Comparison of ENCODE assay signal across 9 cellular contexts in the genomic region with DNA sequence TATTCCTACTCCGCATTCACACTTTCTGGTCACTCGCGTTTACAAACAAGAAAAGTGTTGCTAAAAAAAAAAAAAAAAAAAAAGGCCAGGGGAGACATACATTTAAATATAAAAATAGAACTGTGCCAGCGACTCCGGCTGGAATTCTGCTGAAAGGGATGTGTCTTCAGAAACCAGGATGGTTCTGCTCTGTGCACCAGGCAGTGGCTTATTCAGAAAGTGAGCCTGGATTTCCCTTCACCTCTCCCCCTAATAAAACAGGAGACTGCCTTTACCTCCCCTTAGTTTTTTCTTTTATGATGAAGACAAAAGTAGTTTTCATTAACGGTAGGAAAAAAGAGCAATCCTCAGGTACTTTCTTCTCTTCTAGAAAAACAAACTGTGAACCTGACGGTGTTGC. TPM values are rescaled to one million over a fixed set of nuclear protein-coding genes. Genes with fewer than 3 reads are reported as not detected.
A peak's percentile ranks its signal among the peaks of the same experiment; 100 is the strongest.
DNase-seq lines count a peak whose midpoint lies in the region; ATAC-seq, FAIRE-seq and TF ChIP-seq lines count a peak whose summit lies in the region.
"Had no signal": no experiment of that assay in that cellular context is flagged by ENCODE, and none has a peak within 500 bp of the region (broad histone marks: within the 10 kb centered on the region; RNA-seq: fewer than 3 reads in every experiment).

No MANE protein-coding gene starts in this region.

- H3K4me3 ChIP-seq in A549 = peak overlapping the region; percentile 45
- H3K4me3 ChIP-seq in NB4 (ENCODE audit: low read depth, low read length) = peak overlapping the region; percentile 35
- peak overlapping the region; percentile 35 to 92 (median 67) for H3K4me3 ChIP-seq in endothelial cell of umbilical vein (replicated peaks in 1 of 3; ENCODE audit: insufficient read depth in 1 of 3, low read depth in 1 of 3, low read length in 3 of 3)
- peak overlapping the region; percentile 79 to 92 for H3K4me3 ChIP-seq in muscle layer of duodenum (ENCODE audit: low read depth in 1 of 2, low read length in 2 of 2)

- POLR2A ChIA-PET in A549 (lab: Yijun Ruan, JAX) (interaction anchor here (0.7 kb wide), 1 partner anchor 89 kb away, joined by 6 read pairs; no protein-coding TSS in a partner anchor), endothelial cell of umbilical vein (lab: Charles Lee) (interaction anchor here (0.6 to 2.0 kb wide), 3 partner anchors 60 to 899 kb away, joined by 4 to 11 read pairs (median 10); no protein-coding TSS in a partner anchor)

- DNase-seq in A549 (ENCODE audit: low read depth in 1 of 2, low spot score in 1 of 2) (no peak), NB4 (ENCODE audit: low read depth) (no peak), endothelial cell of umbilical vein (ENCODE audit: low read depth, low spot score) (peak; percentile 19), DMS153 (lab: John Stamatoyannopoulos, UW) (no peak), CD1c-positive myeloid dendritic cell (ENCODE audit: extremely low spot score) (no peak)
- no peak for DNase-seq in activated CD4-positive, alpha-beta T cell treated with anti-CD3 and anti-CD28 coated beads for 48 hours
- no peak for DNase-seq in activated CD8-positive, alpha-beta memory T cell treated with anti-CD3 and anti-CD28 coated beads, Interleukin-2, amount 50 U/mL, for 48 hours

- H3K79me2 ChIP-seq in endothelial cell of umbilical vein (ENCODE audit: control insufficient read depth, insufficient read depth, low read length) = no peaks in the 10 kb centered on the region

- TF ChIP-seq POLR2A in A549 (IDR thresholded peaks at IDR 0.05; ENCODE audit: low read length) = no peak
- TF ChIP-seq POLR2A in NB4 (IDR thresholded peaks at IDR 0.05; ENCODE audit: extremely low read depth, insufficient read length) = no peak
- no peak for TF ChIP-seq POLR2A in endothelial cell of umbilical vein (IDR thresholded peaks at IDR 0.05; ENCODE audit: low read depth, low read length)

- ATAC-seq in A549 = peak in 1 of 2 experiments; percentile 56; a peak in 3 of 6 replicates

- FAIRE-seq in A549 (lab: Jason Lieb, UNC) (no peak), endothelial cell of umbilical vein (lab: Jason Lieb, UNC) (no peak)

- H3K27me3 ChIP-seq in endothelial cell of umbilical vein (ENCODE audit: control insufficient read depth in 2 of 2, insufficient read depth in 2 of 2, low read length in 2 of 2) = peaks cover 10 to 15% of the 10 kb centered on the region in 2 experiments
- no peaks in the 10 kb centered on the region for H3K27me3 ChIP-seq in muscle layer of duodenum (ENCODE audit: low read depth, low read length)

- H3K27ac ChIP-seq in A549 = no peak overlapping the region
- H3K27ac ChIP-seq in endothelial cell of umbilical vein (ENCODE audit: insufficient read depth, low read depth, low read length) = no peak overlapping the region
- H3K27ac ChIP-seq in muscle layer of duodenum (ENCODE audit: low read length) = peak overlapping the region; percentile 40

- H3K9me3 ChIP-seq in A549 (no peaks in the 10 kb centered on the region), endothelial cell of umbilical vein (replicated peaks; ENCODE audit: control insufficient read depth, insufficient read depth, low read length) (no peaks in the 10 kb centered on the region), muscle layer of duodenum (ENCODE audit: control insufficient read depth in 1 of 2, low read length in 2 of 2) (no peaks in the 10 kb centered on the region)

- H2AFZ ChIP-seq in endothelial cell of umbilical vein (ENCODE audit: low read depth, low read length) = peak overlapping the region; percentile 94

- peak overlapping the region; percentile 78 for H3K4me2 ChIP-seq in A549
- H3K4me2 ChIP-seq in endothelial cell of umbilical vein (ENCODE audit: insufficient read depth, low read length) = peak overlapping the region; percentile 92

- 0 out of 3 replicates have a peak, but pooled peaks cover 3% of the 10 kb centered on the region for H3K4me1 ChIP-seq in A549
- peaks cover 23% of the 10 kb centered on the region for H3K4me1 ChIP-seq in endothelial cell of umbilical vein (ENCODE audit: control insufficient read depth, extremely low read depth, insufficient read depth, low read length)
- peaks cover 6 to 11% of the 10 kb centered on the region in 2 donors for H3K4me1 ChIP-seq in muscle layer of duodenum (ENCODE audit: control insufficient read depth in 1 of 2, insufficient read depth in 2 of 2, low read length in 2 of 2)

- H4K20me1 ChIP-seq in endothelial cell of umbilical vein (replicated peaks; ENCODE audit: control insufficient read depth, extremely low read depth, insufficient read depth, low read length) = no peaks in the 10 kb centered on the region

- no peaks in the 10 kb centered on the region for H3K36me3 ChIP-seq in endothelial cell of umbilical vein (ENCODE audit: control insufficient read depth in 2 of 2, extremely low read depth in 1 of 2, insufficient read depth in 2 of 2, low read length in 2 of 2)
- H3K36me3 ChIP-seq in muscle layer of duodenum (ENCODE audit: control insufficient read depth in 1 of 2, insufficient read depth in 2 of 2, low read length in 2 of 2) = no peaks in the 10 kb centered on the region

- dilution Hi-C loops in endothelial cell of umbilical vein (cut with MboI; ENCODE audit: extremely low pct_ligation_motif_present, low sequenced_read_pairs) = no loop called here

- H3K9me1 ChIP-seq in endothelial cell of umbilical vein (replicated peaks; ENCODE audit: control insufficient read depth, extremely low read depth, insufficient read depth, low read length) = no peaks in the 10 kb centered on the region

- WGBS in A549 (ENCODE audit: missing lambda C conversion rate) = 16% methylated on average over 7 of the region's 7 CpGs

- TF ChIP-seq EP300 in A549 (IDR thresholded peaks at IDR 0.05) = no peak

- H3K9ac ChIP-seq in endothelial cell of umbilical vein (replicated peaks; ENCODE audit: extremely low read depth, insufficient read depth, low read length) = no peak overlapping the region

- BruUV-seq in endothelial cell of umbilical vein (replicated peaks; lab: Mats Ljungman, UMichigan) = no TSS peak

- TF ChIP-seq CTCF in A549 (IDR thresholded peaks at IDR 0.05) = no peak
- no peak for TF ChIP-seq CTCF in NB4 (IDR thresholded peaks at IDR 0.05; ENCODE audit: low read depth, low read length)
- no peak for TF ChIP-seq CTCF in endothelial cell of umbilical vein (IDR thresholded peaks at IDR 0.05; ENCODE audit: extremely low read depth in 1 of 2, insufficient read depth in 1 of 2, low read depth in 1 of 2, low read length in 2 of 2)

- intact Hi-C loops in endothelial cell of umbilical vein (cut with micrococcal nuclease) = loop anchor here (1.0 to 10.0 kb wide), 3 partner anchors 28 to 198 kb away; a partner anchor contains a TSS

- CTCF ChIA-PET in A549 (lab: Yijun Ruan, JAX) = interaction anchor here (0.6 to 25.1 kb wide), 4 partner anchors 33 to 175 kb away, joined by 3 to 848 read pairs (median 40); a partner anchor contains a TSS
- CTCF ChIA-PET in endothelial cell of umbilical vein (lab: Charles Lee) = interaction anchor here (0.7 to 25.6 kb wide), 6 partner anchors 7 to 810 kb away, joined by 3 to 1289 read pairs (median 4); a partner anchor contains a TSS

- no peak for TF ChIP-seq RAD21 in A549 (conservative IDR thresholded peaks at IDR 0.05 in 1 of 2, IDR thresholded peaks at IDR 0.05 in 1 of 2)

TF ChIP-seq in A549, 52 proteins besides CTCF, POLR2A, EP300 and RAD21 (continues in another document):
- TF ChIP-seq EHF (CRISPR knock-in tag; IDR thresholded peaks at IDR 0.05) = no peak

TF ChIP-seq in endothelial cell of umbilical vein, 7 proteins besides CTCF, POLR2A, EP300 and RAD21:
- TF ChIP-seq POLR2AphosphoS5 (IDR thresholded peaks at IDR 0.05; ENCODE audit: insufficient read depth, low read depth, low read length) = no peak

RNA-seq across cellular contexts. Expression of a gene that starts 0.4 kb away (rescaled TPM):
- polyA plus RNA-seq in A549 (2011; rRNA removed) (0.28 and 0.45 TPM in 2 replicates), A549 (2017; fragmentation: RNase III; extraction: RNeasy Plus Mini Kit Qiagen cat#74134 plus additional on column Dnase treatment) (0.35 to 0.49 TPM (median 0.39 TPM) in 3 replicates), endothelial cell of umbilical vein (0.76 and 0.88 TPM in 2 replicates)
- 0.08 and 0.09 TPM in 2 replicates for polyA plus RNA-seq in A549 (2012; cell fraction: cytosol; rRNA removed)
- 0.07 and 0.16 TPM in 2 replicates for polyA plus RNA-seq in A549 (2012; cell fraction: nucleus; rRNA removed)
- 0.17 and 0.73 TPM in 2 replicates for polyA minus RNA-seq in A549 (2011; rRNA and poly(A)+ RNA removed)
- total RNA-seq in endothelial cell of umbilical vein = 1.1 and 1.6 TPM in 2 replicates
- polyA plus RNA-seq in endothelial cell of umbilical vein (2011; cell fraction: cytosol; rRNA removed) = 0.56 and 0.61 TPM in 2 replicates
- polyA plus RNA-seq in endothelial cell of umbilical vein (2011; cell fraction: nucleus; rRNA removed) = 0.57 and 1.0 TPM in 2 replicates
- 2.7 and 16.6 TPM in 2 replicates for polyA plus RNA-seq in endothelial cell of umbilical vein (2012)
- 1.9 and 3.4 TPM in 2 replicates for polyA minus RNA-seq in endothelial cell of umbilical vein
- polyA minus RNA-seq in endothelial cell of umbilical vein (2011; cell fraction: cytosol; rRNA and poly(A)+ RNA removed) = not detected
- 0.24 and 0.29 TPM in 2 replicates for polyA minus RNA-seq in endothelial cell of umbilical vein (2011; cell fraction: nucleus; rRNA and poly(A)+ RNA removed)

RNA-seq across cellular contexts. Expression of a gene that starts 54.7 kb away (rescaled TPM):
- polyA plus RNA-seq in A549 (2011; rRNA removed) (not detected in 2 replicates), A549 (2017; fragmentation: RNase III; extraction: RNeasy Plus Mini Kit Qiagen cat#74134 plus additional on column Dnase treatment) (not detected in 3 replicates), endothelial cell of umbilical vein (not detected in 2 replicates)
- polyA plus RNA-seq in A549 (2012; cell fraction: cytosol; rRNA removed) = not detected in 2 replicates
- not detected in 2 replicates for polyA plus RNA-seq in A549 (2012; cell fraction: nucleus; rRNA removed)
- not detected in 2 replicates for polyA minus RNA-seq in A549 (2011; rRNA and poly(A)+ RNA removed)
- not detected in 2 replicates for total RNA-seq in endothelial cell of umbilical vein
- polyA plus RNA-seq in endothelial cell of umbilical vein (2011; cell fraction: cytosol; rRNA removed) = not detected in 2 replicates
- polyA plus RNA-seq in endothelial cell of umbilical vein (2011; cell fraction: nucleus; rRNA removed) = not detected in 2 replicates
- not detected in 2 replicates for polyA plus RNA-seq in endothelial cell of umbilical vein (2012)
- polyA minus RNA-seq in endothelial cell of umbilical vein = not detected in 2 replicates
- polyA minus RNA-seq in endothelial cell of umbilical vein (2011; cell fraction: cytosol; rRNA and poly(A)+ RNA removed) = not detected
- polyA minus RNA-seq in endothelial cell of umbilical vein (2011; cell fraction: nucleus; rRNA and poly(A)+ RNA removed) = not detected in 2 replicates
- total RNA-seq: NCI-H460 had no signal

Comparison
In these comparisons a context has a peak if more than half of its experiments do, and no peak if none do; other contexts are left out.
1. H3K4me3 ChIP-seq: peak in every context shown above with its lines; median percentile 86 in muscle layer of duodenum; 67 in endothelial cell of umbilical vein; 45 in A549; 35 in NB4.